In the genomic region with DNA sequence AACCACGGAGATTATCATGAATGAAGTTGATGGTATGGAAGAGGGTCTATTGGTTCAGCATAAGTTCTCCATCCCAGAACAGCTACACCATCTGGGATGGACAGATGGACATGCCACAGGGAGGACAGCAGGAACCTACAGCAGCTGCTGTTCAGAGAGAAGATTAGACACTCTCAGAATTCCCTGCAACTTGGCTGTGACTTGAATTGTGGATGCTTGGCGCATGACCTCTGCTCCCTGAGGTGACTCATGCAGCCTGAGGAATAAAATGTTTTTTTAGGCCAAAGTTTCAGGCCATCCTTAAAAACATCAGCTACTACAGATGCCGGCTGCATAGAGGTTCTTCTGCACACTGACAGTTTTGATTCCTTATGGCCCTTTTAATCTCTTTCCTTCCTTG, we compare ENCODE assay signal across 13 cellular contexts.
DNase-seq lines count a peak whose midpoint lies in the region; ATAC-seq and TF ChIP-seq lines count a peak whose summit lies in the region.
"Had no signal": no experiment of that assay in that cellular context is flagged by ENCODE, and none has a peak within 500 bp of the region (broad histone marks: within the 10 kb centered on the region; RNA-seq: fewer than 3 reads in every experiment).

No MANE protein-coding gene starts in this region.

- H3K27me3 ChIP-seq in fibroblast of lung (ENCODE audit: control insufficient read depth, insufficient read depth, low read length), result no peaks in the 10 kb centered on the region
- no peaks in the 10 kb centered on the region for H3K27me3 ChIP-seq in upper lobe of right lung
- H3K27me3 ChIP-seq in prostate gland (replicated peaks; ENCODE audit: insufficient read depth), result no peaks in the 10 kb centered on the region

- no peak overlapping the region for H2AFZ ChIP-seq in fibroblast of lung (ENCODE audit: low read length)
- H2AFZ ChIP-seq: parathyroid adenoma had no signal

- intact Hi-C loops in upper lobe of right lung (cut with DNase I) (no loop called here), prostate gland (cut with DNase I) (no loop called here)

- TF ChIP-seq CTCF in fibroblast of lung (conservative IDR thresholded peaks at IDR 0.05 in 1 of 2, IDR thresholded peaks at IDR 0.05 in 1 of 2; ENCODE audit: low read depth in 1 of 2, low read length in 2 of 2) (no peak), osteocyte (IDR thresholded peaks at IDR 0.05) (no peak), upper lobe of right lung (IDR thresholded peaks at IDR 0.05) (no peak), prostate gland (IDR thresholded peaks at IDR 0.05) (no peak)

- H3K36me3 ChIP-seq in fibroblast of lung (ENCODE audit: control insufficient read depth, insufficient read depth, low read length) (no peaks in the 10 kb centered on the region), upper lobe of right lung (no peaks in the 10 kb centered on the region), prostate gland (no peaks in the 10 kb centered on the region)

- H3K36me3 Mint-ChIP-seq in osteocyte (ENCODE audit: unreplicated experiment), result no peaks in the 10 kb centered on the region
- no peaks in the 10 kb centered on the region for H3K36me3 Mint-ChIP-seq in activated T-helper 17 cell treated with anti-CD3 and anti-CD28 coated beads, Interleukin-2, amount 50 U/mL, for 72 hours (ENCODE audit: low read depth)

- no peak for ATAC-seq in activated T-helper 17 cell treated with anti-CD3 and anti-CD28 coated beads, Interleukin-2, amount 50 U/mL, for 72 hours (replicated peaks)
- no peak for ATAC-seq in upper lobe of right lung

- H4K20me1 ChIP-seq in fibroblast of lung (ENCODE audit: control insufficient read depth, extremely low read depth, insufficient read depth, low read length), result no peaks in the 10 kb centered on the region

- H3K27ac ChIP-seq in fibroblast of lung (ENCODE audit: insufficient read depth, low read length), result no peak overlapping the region
- H3K27ac ChIP-seq in upper lobe of right lung, result no peak overlapping the region
- H3K27ac ChIP-seq in prostate gland, result no peak overlapping the region
- H3K27ac ChIP-seq: parathyroid adenoma had no signal

- no peak overlapping the region for H3K4me3 Mint-ChIP-seq in osteocyte (ENCODE audit: unreplicated experiment)
- no peak overlapping the region for H3K4me3 Mint-ChIP-seq in activated T-helper 17 cell treated with anti-CD3 and anti-CD28 coated beads, Interleukin-2, amount 50 U/mL, for 72 hours
- H3K4me3 Mint-ChIP-seq: activated T-cell treated with anti-CD3 and anti-CD28 coated beads, Interleukin-2, amount 50 U/mL, for 24 hours had no signal

- TF ChIP-seq POLR2A in prostate gland (IDR thresholded peaks at IDR 0.05), result no peak

- no peak overlapping the region for H3K9ac ChIP-seq in fibroblast of lung (ENCODE audit: insufficient read depth, low read length)
- H3K9ac ChIP-seq: parathyroid adenoma had no signal

- peak; percentile 10 for DNase-seq in D341Med (ENCODE audit: low spot score)
- peak; percentile 89 for DNase-seq in NCI-H82 (lab: John Stamatoyannopoulos, UW)
- DNase-seq in fibroblast of lung (ENCODE audit: low read depth in 2 of 2), result peak; percentile 71 to 85
- DNase-seq in osteocyte (ENCODE audit: extremely low spot score, unreplicated experiment), result no peak
- no peak for DNase-seq in upper lobe of right lung
- DNase-seq in amygdala (lab: John Stamatoyannopoulos, UW), result no peak
- no peak for DNase-seq in prostate gland (ENCODE audit: low spot score)
- DNase-seq: activated T-cell treated with anti-CD3 and anti-CD28 coated beads, Interleukin-2, amount 50 U/mL, for 24 hours; GOT3; NCI-H1105 treated with DMSO at 0.1 percent for 48 hours had no signal

- H3K9me3 Mint-ChIP-seq in osteocyte (ENCODE audit: unreplicated experiment), result no peaks in the 10 kb centered on the region
- H3K9me3 Mint-ChIP-seq in activated T-helper 17 cell treated with anti-CD3 and anti-CD28 coated beads, Interleukin-2, amount 50 U/mL, for 72 hours, result no peaks in the 10 kb centered on the region
- H3K9me3 Mint-ChIP-seq: activated T-cell treated with anti-CD3 and anti-CD28 coated beads, Interleukin-2, amount 50 U/mL, for 24 hours had no signal

- 79% methylated on average over 3 of the region's 3 CpGs for WGBS in prostate gland

- no peaks in the 10 kb centered on the region for H3K9me3 ChIP-seq in fibroblast of lung (ENCODE audit: control insufficient read depth, insufficient read depth, low read depth, low read length)
- H3K9me3 ChIP-seq in upper lobe of right lung, result no peaks in the 10 kb centered on the region
- H3K9me3 ChIP-seq in prostate gland, result no peaks in the 10 kb centered on the region
- H3K9me3 ChIP-seq: Caco-2 had no signal

- H3K4me3 ChIP-seq in fibroblast of lung (replicated peaks in 1 of 4; ENCODE audit: control extremely low read depth in 1 of 4, insufficient read depth in 1 of 4, low read depth in 3 of 4, low read length in 4 of 4) (no peak overlapping the region), upper lobe of right lung (no peak overlapping the region), prostate gland (no peak overlapping the region)

- H3K4me1 ChIP-seq in fibroblast of lung (ENCODE audit: control insufficient read depth, extremely low read depth, insufficient read depth, low read length), result peaks cover 2% of the 10 kb centered on the region
- H3K4me1 ChIP-seq in upper lobe of right lung, result no peaks in the 10 kb centered on the region
- no peaks in the 10 kb centered on the region for H3K4me1 ChIP-seq in prostate gland (replicated peaks)
- H3K4me1 ChIP-seq: Caco-2, parathyroid adenoma had no signal

- H3K4me2 ChIP-seq in fibroblast of lung (ENCODE audit: extremely low read depth, insufficient read depth, low read length), result no peak overlapping the region

- H3K27ac Mint-ChIP-seq in osteocyte (ENCODE audit: unreplicated experiment), result peak overlapping the region; percentile 52
- no peak overlapping the region for H3K27ac Mint-ChIP-seq in activated T-helper 17 cell treated with anti-CD3 and anti-CD28 coated beads, Interleukin-2, amount 50 U/mL, for 72 hours
- H3K27ac Mint-ChIP-seq: activated T-cell treated with anti-CD3 and anti-CD28 coated beads, Interleukin-2, amount 50 U/mL, for 24 hours had no signal

- no peaks in the 10 kb centered on the region for H3K27me3 Mint-ChIP-seq in osteocyte (ENCODE audit: unreplicated experiment)
- H3K27me3 Mint-ChIP-seq in activated T-helper 17 cell treated with anti-CD3 and anti-CD28 coated beads, Interleukin-2, amount 50 U/mL, for 72 hours, result no peaks in the 10 kb centered on the region

- peaks cover 19% of the 10 kb centered on the region for H3K4me1 Mint-ChIP-seq in osteocyte (ENCODE audit: unreplicated experiment)
- no peaks in the 10 kb centered on the region for H3K4me1 Mint-ChIP-seq in activated T-helper 17 cell treated with anti-CD3 and anti-CD28 coated beads, Interleukin-2, amount 50 U/mL, for 72 hours

- no peaks in the 10 kb centered on the region for H3K79me2 ChIP-seq in fibroblast of lung (ENCODE audit: control insufficient read depth, insufficient read depth, low read length)
- H3K79me2 ChIP-seq: parathyroid adenoma had no signal

Comparison
In these comparisons a context has a peak if more than half of its experiments do, and no peak if none do; other contexts are left out.
1. DNase-seq: peak in D341Med (single experiment), NCI-H82 (single experiment) and fibroblast of lung (2 of 2); none in osteocyte (single experiment), upper lobe of right lung (single experiment), amygdala (0 of 56) and prostate gland (single experiment).